ENCODE assay signal across 8 cellular contexts in genomic region chr17:78933025-78933958, GRCh38. TPM values are rescaled to one million over a fixed set of nuclear protein-coding genes. Genes with fewer than 3 reads are reported as not detected.
DNase-seq lines count a peak whose midpoint lies in the region; ATAC-seq and TF ChIP-seq lines count a peak whose summit lies in the region.

No MANE protein-coding gene starts in this region.

- no peak for TF ChIP-seq CTCF in Caco-2 (IDR thresholded peaks at IDR 0.05; ENCODE audit: insufficient read depth in 1 of 2, low read depth in 1 of 2, low read length in 1 of 2, severe bottlenecking in 1 of 2, unreplicated experiment in 1 of 2)
- TF ChIP-seq CTCF in lower lobe of right lung (IDR thresholded peaks at IDR 0.05) = no peak

- intact Hi-C loops in Caco-2 (cut with micrococcal nuclease; ENCODE audit: unreplicated experiment) (no loop called here), lower lobe of right lung (cut with DNase I) (no loop called here)

- peak overlapping the region; percentile 43 for H3K27ac Mint-ChIP-seq in Caco-2 (ENCODE audit: unreplicated experiment)
- H3K27ac Mint-ChIP-seq in T-helper 2 cell treated with Interferon-gamma antibody and Interleukin-4, amounts not matched to agents 5 μg/mL and 100 μg/mL, for 36 hours = peak overlapping the region; percentile 81
- peak overlapping the region; percentile 52 for H3K27ac Mint-ChIP-seq in stimulated activated naive B cell treated with anti-CD40 and anti-IgM and Interleukin-4, amounts not matched to agents 10 μg/mL and 1 μg/mL and 100 μg/mL, for 72 hours

- H3K27me3 ChIP-seq in Caco-2 (replicated peaks; ENCODE audit: control insufficient read depth, insufficient read depth, low read length) = no peaks in the 10 kb centered on the region
- no peaks in the 10 kb centered on the region for H3K27me3 ChIP-seq in lower lobe of right lung (ENCODE audit: low read depth)

- H3K4me1 ChIP-seq in Caco-2 (peaks cover 19% of the 10 kb centered on the region), lower lobe of right lung (peaks cover 22% of the 10 kb centered on the region)

- H3K36me3 ChIP-seq in Caco-2 (ENCODE audit: control insufficient read depth, insufficient read depth, low read length) = no peaks in the 10 kb centered on the region
- H3K36me3 ChIP-seq in lower lobe of right lung = no peaks in the 10 kb centered on the region

- POLR2A ChIA-PET in Caco-2 (lab: Charles Lee) = no interaction called here

- DNase-seq in Caco-2 (peak in 1 of 2 experiments; percentile 24), HS-27A (ENCODE audit: low read depth) (peak; percentile 58), lower lobe of right lung (no peak), GM19238 (ENCODE audit: insufficient read length, low spot score) (no peak), DMS79 (lab: John Stamatoyannopoulos, UW) (no peak)
- DNase-seq in T-helper 2 cell treated with Interferon-gamma antibody and Interleukin-4, amounts not matched to agents 5 μg/mL and 100 μg/mL, for 36 hours (ENCODE audit: low spot score) = peak; percentile 42
- peak; percentile 44 for DNase-seq in central memory CD4-positive, alpha-beta T cell
- peak; percentile 8 for DNase-seq in stimulated activated naive B cell treated with anti-CD40 and anti-IgM and Interleukin-4, amounts not matched to agents 10 μg/mL and 1 μg/mL and 100 μg/mL, for 72 hours

- no peak overlapping the region for H3K4me3 Mint-ChIP-seq in Caco-2 (ENCODE audit: unreplicated experiment)
- no peak overlapping the region for H3K4me3 Mint-ChIP-seq in T-helper 2 cell treated with Interferon-gamma antibody and Interleukin-4, amounts not matched to agents 5 μg/mL and 100 μg/mL, for 36 hours
- no peak overlapping the region for H3K4me3 Mint-ChIP-seq in stimulated activated naive B cell treated with anti-CD40 and anti-IgM and Interleukin-4, amounts not matched to agents 10 μg/mL and 1 μg/mL and 100 μg/mL, for 72 hours

- H3K36me3 Mint-ChIP-seq in Caco-2 (ENCODE audit: insufficient read depth, unreplicated experiment) = no peaks in the 10 kb centered on the region
- no peaks in the 10 kb centered on the region for H3K36me3 Mint-ChIP-seq in T-helper 2 cell treated with Interferon-gamma antibody and Interleukin-4, amounts not matched to agents 5 μg/mL and 100 μg/mL, for 36 hours (ENCODE audit: low read depth)
- no peaks in the 10 kb centered on the region for H3K36me3 Mint-ChIP-seq in stimulated activated naive B cell treated with anti-CD40 and anti-IgM and Interleukin-4, amounts not matched to agents 10 μg/mL and 1 μg/mL and 100 μg/mL, for 72 hours

- no peaks in the 10 kb centered on the region for H3K27me3 Mint-ChIP-seq in Caco-2 (ENCODE audit: insufficient read depth, unreplicated experiment)
- no peaks in the 10 kb centered on the region for H3K27me3 Mint-ChIP-seq in T-helper 2 cell treated with Interferon-gamma antibody and Interleukin-4, amounts not matched to agents 5 μg/mL and 100 μg/mL, for 36 hours (ENCODE audit: low read depth)
- peaks cover 11 to 16% of the 10 kb centered on the region in 2 donors for H3K27me3 Mint-ChIP-seq in stimulated activated naive B cell treated with anti-CD40 and anti-IgM and Interleukin-4, amounts not matched to agents 10 μg/mL and 1 μg/mL and 100 μg/mL, for 72 hours

- H3K9me3 ChIP-seq in Caco-2 (no peaks in the 10 kb centered on the region), lower lobe of right lung (no peaks in the 10 kb centered on the region)

- no peaks in the 10 kb centered on the region for H3K9me3 Mint-ChIP-seq in Caco-2 (ENCODE audit: unreplicated experiment)
- H3K9me3 Mint-ChIP-seq in T-helper 2 cell treated with Interferon-gamma antibody and Interleukin-4, amounts not matched to agents 5 μg/mL and 100 μg/mL, for 36 hours = no peaks in the 10 kb centered on the region
- no peaks in the 10 kb centered on the region for H3K9me3 Mint-ChIP-seq in stimulated activated naive B cell treated with anti-CD40 and anti-IgM and Interleukin-4, amounts not matched to agents 10 μg/mL and 1 μg/mL and 100 μg/mL, for 72 hours

- CTCF ChIA-PET in Caco-2 (lab: Charles Lee) = interaction anchor here (0.5 kb wide), 1 partner anchor 22 kb away, joined by 3 read pairs; no protein-coding TSS in a partner anchor

- peak overlapping the region; percentile 80 for H3K27ac ChIP-seq in lower lobe of right lung

- H3K4me3 ChIP-seq in Caco-2 (ENCODE audit: low read depth, low read length) (no peak overlapping the region), lower lobe of right lung (no peak overlapping the region)

- no TSS peak for BruUV-seq in Caco-2 (replicated peaks; lab: Mats Ljungman, UMichigan)

- peak; percentile 57 to 68 for ATAC-seq in lower lobe of right lung
- peak; percentile 80 to 89 for ATAC-seq in stimulated activated naive B cell treated with anti-CD40 and anti-IgM and Interleukin-4, amounts not matched to agents 10 μg/mL and 1 μg/mL and 100 μg/mL, for 72 hours (replicated peaks)

- H3K4me1 Mint-ChIP-seq in Caco-2 (ENCODE audit: low read depth, unreplicated experiment) = peaks cover 19% of the 10 kb centered on the region
- H3K4me1 Mint-ChIP-seq in T-helper 2 cell treated with Interferon-gamma antibody and Interleukin-4, amounts not matched to agents 5 μg/mL and 100 μg/mL, for 36 hours (ENCODE audit: low read depth) = peaks cover 5% of the 10 kb centered on the region
- no peaks in the 10 kb centered on the region for H3K4me1 Mint-ChIP-seq in stimulated activated naive B cell treated with anti-CD40 and anti-IgM and Interleukin-4, amounts not matched to agents 10 μg/mL and 1 μg/mL and 100 μg/mL, for 72 hours

RNA-seq across cellular contexts. Expression of gene TIMP2, which starts 8.1 kb away (rescaled TPM):
- 63.8 and 70.1 TPM in 2 replicates for total RNA-seq in Caco-2 (2022)
- 260 TPM for total RNA-seq in lower lobe of right lung

RNA-seq across cellular contexts. Expression of gene CEP295NL, which starts 30.3 kb away (rescaled TPM):
- total RNA-seq in Caco-2 (2022) (1.7 and 2.0 TPM in 2 replicates), lower lobe of right lung (5.5 TPM)

RNA-seq across cellular contexts. Expression of gene LGALS3BP, which starts 46.4 kb away (rescaled TPM):
- 65.4 and 68.1 TPM in 2 replicates for total RNA-seq in Caco-2 (2022)
- 417 TPM for total RNA-seq in lower lobe of right lung

Comparison
In these comparisons a context has a peak if more than half of its experiments do, and no peak if none do; other contexts are left out.
1. DNase-seq: peak in HS-27A (single experiment), T-helper 2 cell treated with Interferon-gamma antibody and Interleukin-4, amounts not matched to agents 5 μg/mL and 100 μg/mL, for 36 hours (single experiment), central memory CD4-positive, alpha-beta T cell (single experiment) and stimulated activated naive B cell treated with anti-CD40 and anti-IgM and Interleukin-4, amounts not matched to agents 10 μg/mL and 1 μg/mL and 100 μg/mL, for 72 hours (single experiment); none in lower lobe of right lung (single experiment), GM19238 (single experiment) and DMS79 (single experiment).
2. Peak in every context shown above with its lines, with median percentiles within 50 percentile points of each other: H3K27ac Mint-ChIP-seq.